ENCODE assay signal across 23 cellular contexts in genomic region chr2:72759755-72760154, GRCh38.
"Had no signal": no experiment of that assay in that cellular context is flagged by ENCODE, and none has a peak within 500 bp of the region (broad histone marks: within the 10 kb centered on the region; RNA-seq: fewer than 3 reads in every experiment).

No MANE protein-coding gene starts in this region.

- ATAC-seq: activated CD8-positive, alpha-beta T cell treated with anti-CD3 and anti-CD28 coated beads for 36 hours; activated T-cell treated with anti-CD3 and anti-CD28 coated beads, Interleukin-2, amount 50 U/mL, for 4 hours; activated T-helper 17 cell treated with anti-CD3 and anti-CD28 coated beads, Interleukin-2, amount 50 U/mL, for 72 hours; esophagus mucosa; gastrocnemius medialis; sciatic nerve; stimulated activated effector memory CD8-positive, alpha-beta T cell treated with anti-CD3 and anti-CD28 coated beads, Interleukin-12 subunit alpha, Interleukin-12 subunit beta, amount 100 ng/mL, for 72 hours; stimulated activated naive CD8-positive, alpha-beta T cell treated with anti-CD3 and anti-CD28 coated beads, Interleukin-15, amount 100 ng/mL, for 72 hours had no signal

- H3K4me3 ChIP-seq: coronary artery, dorsolateral prefrontal cortex, gastrocnemius medialis, upper lobe of left lung, vagina had no signal

- H3K36me3 ChIP-seq: gastrocnemius medialis had no signal

- H3K27ac ChIP-seq: coronary artery, dorsolateral prefrontal cortex, gastrocnemius medialis, upper lobe of left lung, vagina had no signal

- H3K27me3 ChIP-seq: dorsolateral prefrontal cortex, gastrocnemius medialis, upper lobe of left lung, vagina had no signal

- DNase-seq: activated B cell treated with CpG ODN at 0.5 μM for 24 hours; activated CD4-positive, alpha-beta T cell treated with anti-CD3 and anti-CD28 coated beads, Interleukin-2, amount 50 U/mL, for 1 hour; activated CD8-positive, alpha-beta T cell treated with anti-CD3 and anti-CD28 coated beads for 36 hours; activated gamma-delta T cell treated with Interleukin-2 at 50 U/mL for 16 hours; activated naive CD4-positive, alpha-beta T cell treated with anti-CD3 and anti-CD28 coated beads, Interleukin-2, amount 50 U/mL, for 16 hours; activated T-cell treated with anti-CD3 and anti-CD28 coated beads, Interleukin-2, amount 50 U/mL, for 4 hours; anterior cingulate cortex; dorsolateral prefrontal cortex; effector memory CD4-positive, alpha-beta T cell; gastrocnemius medialis; mammary epithelial cell; small intestine; stimulated activated CD4-positive, alpha-beta T cell treated with anti-CD3 and anti-CD28 coated beads, Interleukin-4, amount 100 ng/mL, for 24 hours; stimulated activated naive CD8-positive, alpha-beta T cell treated with anti-CD3 and anti-CD28 coated beads, Interleukin-15, amount 100 ng/mL, for 72 hours; substantia nigra; T-helper 1 cell; upper lobe of left lung had no signal

- H3K9me3 ChIP-seq: gastrocnemius medialis had no signal
